Comparison of ENCODE assay signal across 20 cellular contexts in the genomic region with DNA sequence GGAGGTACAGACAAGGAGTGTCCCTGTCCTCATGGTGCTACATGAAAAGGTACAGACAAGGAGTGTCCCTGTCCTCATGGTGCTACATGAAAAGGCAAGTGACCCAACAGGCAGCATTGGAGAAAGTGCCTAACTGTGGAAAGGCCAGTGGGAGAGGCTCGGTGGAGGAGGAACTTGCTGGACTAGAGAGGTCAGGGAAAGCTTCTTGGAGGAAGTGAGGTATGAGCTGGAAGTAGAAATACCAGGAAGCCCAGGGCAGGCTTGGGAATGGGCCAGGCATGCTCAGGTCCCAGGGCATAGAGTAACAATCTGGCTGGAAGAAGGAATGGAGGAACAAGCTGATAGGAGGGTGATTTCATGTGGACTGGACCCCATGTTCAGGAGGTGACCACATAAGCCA. TPM values are rescaled to one million over a fixed set of nuclear protein-coding genes. Genes with fewer than 3 reads are reported as not detected.
DNase-seq lines count a peak whose midpoint lies in the region; ATAC-seq, FAIRE-seq and TF ChIP-seq lines count a peak whose summit lies in the region.
"Had no signal": no experiment of that assay in that cellular context is flagged by ENCODE, and none has a peak within 500 bp of the region (broad histone marks: within the 10 kb centered on the region; RNA-seq: fewer than 3 reads in every experiment).

No MANE protein-coding gene starts in this region.

- no peaks in the 10 kb centered on the region for H3K36me3 Mint-ChIP-seq in activated CD4-positive, alpha-beta T cell treated with anti-CD3 and anti-CD28 coated beads, Interleukin-2, amount 10 ng/mL, durations not matched to agents 7 days and 5 days (ENCODE audit: low read depth)
- no peaks in the 10 kb centered on the region for H3K36me3 Mint-ChIP-seq in T-cell
- H3K36me3 Mint-ChIP-seq: brain had no signal

- TF ChIP-seq POLR2A in H1 (IDR thresholded peaks at IDR 0.05; ENCODE audit: control extremely low read depth in 1 of 2, low read depth in 2 of 2, low read length in 2 of 2) = no peak
- no peak for TF ChIP-seq POLR2A in stomach (IDR thresholded peaks at IDR 0.05)

- WGBS in H1 (ENCODE audit: extremely low coverage in 1 of 2, insufficient coverage in 1 of 2, insufficient read length in 1 of 2, insufficient replicate concordance in 2 of 2, low coverage in 1 of 2, low lambda C conversion rate in 2 of 2, missing lambda C conversion rate in 1 of 2), 2 experiments = 100% methylated on average over 1 of the region's 1 CpG; no CpG with 5 or more reads in 1 of the 2 experiments
- WGBS in stomach, 5 donors = 22 to 76% (median 47%) methylated on average over 1 of the region's 1 CpG

- H2BK20ac ChIP-seq in H1 (ENCODE audit: low read length) = no peak overlapping the region

- H4K5ac ChIP-seq in H1 (ENCODE audit: insufficient read length, low read depth, low read length) = no peak overlapping the region

- DNase-seq in activated CD4-positive, alpha-beta T cell treated with anti-CD3 and anti-CD28 coated beads, Interleukin-2, amount 10 ng/mL, durations not matched to agents 7 days and 5 days = no peak
- no peak for DNase-seq in activated CD4-positive, alpha-beta T cell treated with anti-CD3 and anti-CD28 coated beads, Interleukin-2, amount 50 U/mL, for 4 hours
- no peak for DNase-seq in T-cell
- DNase-seq in H1 (ENCODE audit: low read depth in 1 of 2, low spot score in 2 of 2) = no peak
- DNase-seq in stomach = peak; percentile 28
- no peak for DNase-seq in Kasumi-1 (lab: John Stamatoyannopoulos, UW)
- DNase-seq in NCI-H1417 (lab: John Stamatoyannopoulos, UW) = no peak
- DNase-seq: activated naive CD4-positive, alpha-beta T cell treated with anti-CD3 and anti-CD28 coated beads, Interleukin-2, amount 50 U/mL, for 16 hours; DMS79 treated with DMSO at 0.1 percent for 48 hours had no signal

- H3K4me1 Mint-ChIP-seq in activated CD4-positive, alpha-beta T cell treated with anti-CD3 and anti-CD28 coated beads, Interleukin-2, amount 10 ng/mL, durations not matched to agents 7 days and 5 days = peaks cover 65% of the 10 kb centered on the region
- peaks cover 67 to 80% (median 71%) of the 10 kb centered on the region in 3 donors for H3K4me1 Mint-ChIP-seq in T-cell

- TF ChIP-seq CTCF in H1 (IDR thresholded peaks at IDR 0.05; ENCODE audit: control extremely low read depth in 1 of 3, insufficient read depth in 1 of 3, low read depth in 1 of 3, low read length in 3 of 3) (no peak), stomach (IDR thresholded peaks at IDR 0.05) (no peak)

- POLR2A ChIA-PET in activated CD4-positive, alpha-beta T cell treated with anti-CD3 and anti-CD28 coated beads, Interleukin-2, amount 10 ng/mL, durations not matched to agents 7 days and 5 days (lab: Charles Lee) = interaction anchor here (0.6 kb wide), 2 partner anchors 102 to 367 kb away, joined by 3 to 5 read pairs; no protein-coding TSS in a partner anchor
- POLR2A ChIA-PET in T-cell (lab: Charles Lee) = interaction anchor here in 1 of 2 donors (0.6 kb wide), 3 partner anchors 70 to 882 kb away, joined by 3 to 6 read pairs (median 3); no protein-coding TSS in a partner anchor
- POLR2A ChIA-PET in H1 (lab: Charles Lee; ENCODE audit: partially characterized antibody) = interaction anchor here (0.9 to 1.6 kb wide), 4 partner anchors 27 to 465 kb away, joined by 3 to 4 read pairs (median 4); partner anchors contain the start of genes DYNLT1 and TAGAP

- H3K27me3 ChIP-seq in H1 (replicated peaks in 1 of 4; ENCODE audit: control insufficient read depth in 3 of 4, extremely low read depth in 1 of 4, insufficient read depth in 3 of 4, low read length in 3 of 4) (no peaks in the 10 kb centered on the region), stomach (peaks cover 0 to 3% (median 0%) of the 10 kb centered on the region in 3 donors)
- H3K27me3 ChIP-seq: BLaER1 treated with 17β-estradiol and CSF1 and Interleukin-3, amounts not matched to agents 10 nM and 100 nM had no signal

- no peaks in the 10 kb centered on the region for H3K9me3 Mint-ChIP-seq in activated CD4-positive, alpha-beta T cell treated with anti-CD3 and anti-CD28 coated beads, Interleukin-2, amount 10 ng/mL, durations not matched to agents 7 days and 5 days
- no peaks in the 10 kb centered on the region for H3K9me3 Mint-ChIP-seq in T-cell
- H3K9me3 Mint-ChIP-seq: brain, nephron had no signal

- FAIRE-seq in H1 (lab: Jason Lieb, UNC) = no peak

- no peak overlapping the region for H3K4me3 Mint-ChIP-seq in activated CD4-positive, alpha-beta T cell treated with anti-CD3 and anti-CD28 coated beads, Interleukin-2, amount 10 ng/mL, durations not matched to agents 7 days and 5 days
- no peak overlapping the region for H3K4me3 Mint-ChIP-seq in T-cell
- H3K4me3 Mint-ChIP-seq: brain, nephron had no signal

- H4K8ac ChIP-seq in H1 (ENCODE audit: extremely low read depth, insufficient read depth, low read length) = peak overlapping the region; percentile 75; the same call in 1 of the 2 replicates

- no peak overlapping the region for H3K4me3 ChIP-seq in H1 (ENCODE audit: extremely low read depth in 1 of 4, insufficient read depth in 2 of 4, low read depth in 3 of 4, low read length in 4 of 4)
- no peak overlapping the region for H3K4me3 ChIP-seq in stomach
- H3K4me3 ChIP-seq: BLaER1 treated with 17β-estradiol and CSF1 and Interleukin-3, amounts not matched to agents 10 nM and 100 nM; prostate gland; skin epidermis; tibial artery had no signal

- no peak overlapping the region for H3K9ac ChIP-seq in H1 (replicated peaks in 1 of 4; ENCODE audit: extremely low read depth in 1 of 4, low read depth in 3 of 4, low read length in 3 of 4)
- H3K9ac ChIP-seq: BLaER1 treated with 17β-estradiol and CSF1 and Interleukin-3, amounts not matched to agents 10 nM and 100 nM had no signal

- no peak overlapping the region for H2BK120ac ChIP-seq in H1 (replicated peaks; ENCODE audit: low read depth, low read length)

- no peak overlapping the region for H2BK15ac ChIP-seq in H1 (ENCODE audit: low read length)

- H3K36me3 ChIP-seq in H1 (ENCODE audit: control insufficient read depth in 2 of 4, insufficient read depth in 4 of 4, low read length in 3 of 4) = no peaks in the 10 kb centered on the region
- H3K36me3 ChIP-seq in stomach = no peaks in the 10 kb centered on the region
- H3K36me3 ChIP-seq: BLaER1 treated with 17β-estradiol and CSF1 and Interleukin-3, amounts not matched to agents 10 nM and 100 nM; prostate gland; tibial artery had no signal

- no peak overlapping the region for H3K4me2 ChIP-seq in H1 (ENCODE audit: insufficient read depth in 1 of 2, low read depth in 2 of 2, low read length in 2 of 2)

- no peak overlapping the region for H3K23ac ChIP-seq in H1 (ENCODE audit: insufficient read length)

- H3K4me1 ChIP-seq in H1 (replicated peaks in 1 of 4; ENCODE audit: control insufficient read depth in 3 of 4, insufficient read depth in 4 of 4, low read length in 3 of 4) (peaks cover 0 to 3% (median under 1%) of the 10 kb centered on the region in 4 experiments; a peak in 2 of 7 replicates), stomach (peaks cover 12 to 48% (median 33%) of the 10 kb centered on the region in 4 donors)
- H3K4me1 ChIP-seq: prostate gland had no signal

- no peaks in the 10 kb centered on the region for H3K23me2 ChIP-seq in H1 (ENCODE audit: low read depth, low read length)

- H2BK5ac ChIP-seq in H1 (ENCODE audit: low read depth, low read length) = no peak overlapping the region

- no peak overlapping the region for H3K18ac ChIP-seq in H1 (ENCODE audit: extremely low read depth, low read length)

- H3K56ac ChIP-seq in H1 (replicated peaks; ENCODE audit: insufficient read length, low read depth, low read length) = no peak overlapping the region

- intact Hi-C loops in stomach (cut with DNase I; ENCODE audit: low total_unique reads) = loop anchor here (10.0 kb wide), 1 partner anchor 65 kb away; the partner anchor contains the start of gene TAGAP

- no peak overlapping the region for H3K14ac ChIP-seq in H1 (ENCODE audit: insufficient read length)

- no peak overlapping the region for H3K27ac ChIP-seq in H1 (ENCODE audit: low read depth, low read length)
- no peak overlapping the region for H3K27ac ChIP-seq in stomach
- H3K27ac ChIP-seq: 22Rv1; BLaER1 treated with 17β-estradiol and CSF1 and Interleukin-3, amounts not matched to agents 10 nM and 100 nM; prostate gland; tibial artery had no signal

- no peak overlapping the region for H2AK5ac ChIP-seq in H1 (ENCODE audit: low read depth, low read length)

- peak overlapping the region; percentile 14 for H3K27ac Mint-ChIP-seq in activated CD4-positive, alpha-beta T cell treated with anti-CD3 and anti-CD28 coated beads, Interleukin-2, amount 10 ng/mL, durations not matched to agents 7 days and 5 days
- peak overlapping the region; percentile 91 to 92 for H3K27ac Mint-ChIP-seq in T-cell
- H3K27ac Mint-ChIP-seq: nephron had no signal

- H3K9me3 ChIP-seq in H1 (ENCODE audit: insufficient read depth in 2 of 2, low read depth in 1 of 2, low read length in 1 of 2) (no peaks in the 10 kb centered on the region), stomach (no peaks in the 10 kb centered on the region)
- H3K9me3 ChIP-seq: BLaER1 treated with 17β-estradiol and CSF1 and Interleukin-3, amounts not matched to agents 10 nM and 100 nM; prostate gland; tibial artery had no signal

- no peaks in the 10 kb centered on the region for H3K27me3 Mint-ChIP-seq in activated CD4-positive, alpha-beta T cell treated with anti-CD3 and anti-CD28 coated beads, Interleukin-2, amount 10 ng/mL, durations not matched to agents 7 days and 5 days
- no peaks in the 10 kb centered on the region for H3K27me3 Mint-ChIP-seq in T-cell

- no peaks in the 10 kb centered on the region for H3K79me2 ChIP-seq in H1 (ENCODE audit: control insufficient read depth in 1 of 2, insufficient read depth in 2 of 2, low read length in 2 of 2)

- peak overlapping the region; percentile 99; the same call in 1 of the 2 replicates for H2AFZ ChIP-seq in H1 (ENCODE audit: low read length)

- no peak for ATAC-seq in T-cell (replicated peaks in 1 of 4)
- ATAC-seq in HG02884 (IDR thresholded peaks at IDR 0.05; ENCODE audit: unreplicated experiment) = no peak
- ATAC-seq: Right ventricle myocardium inferior had no signal

- no peak overlapping the region for H3K4ac ChIP-seq in H1 (replicated peaks; ENCODE audit: insufficient read length, low read depth, low read length)

- no peak overlapping the region for H4K91ac ChIP-seq in H1 (replicated peaks; ENCODE audit: insufficient read length, low read length)

- CTCF ChIA-PET in activated CD4-positive, alpha-beta T cell treated with anti-CD3 and anti-CD28 coated beads, Interleukin-2, amount 10 ng/mL, durations not matched to agents 7 days and 5 days (lab: Charles Lee) = interaction anchor here (0.8 to 9.9 kb wide), 18 partner anchors 10 to 136 kb away, joined by 3 to 130 read pairs (median 6); partner anchors contain the start of genes RSPH3 and TAGAP
- CTCF ChIA-PET in T-cell (lab: Charles Lee) = interaction anchor here (0.7 to 5.6 kb wide), 14 partner anchors 25 to 136 kb away, joined by 3 to 101 read pairs (median 5); partner anchors contain the start of gene TAGAP (in 1 of the 2)
- CTCF ChIA-PET in H1 (lab: Charles Lee; ENCODE audit: partially characterized antibody) = interaction anchor here (0.6 to 6.0 kb wide), 36 partner anchors 8 to 1674 kb away, joined by 3 to 39 read pairs (median 5); partner anchors contain the start of genes RSPH3 and TAGAP

- TF ChIP-seq RAD21 in H1 (IDR thresholded peaks at IDR 0.05 in 1 of 2, conservative IDR thresholded peaks at IDR 0.05 in 1 of 2; ENCODE audit: low read depth in 2 of 2, low read length in 2 of 2) = no peak

- H4K20me1 ChIP-seq in H1 (replicated peaks in 1 of 2; ENCODE audit: control insufficient read depth in 1 of 2, insufficient read depth in 2 of 2, low read length in 2 of 2) = no peaks in the 10 kb centered on the region
- H4K20me1 ChIP-seq: BLaER1 treated with 17β-estradiol and CSF1 and Interleukin-3, amounts not matched to agents 10 nM and 100 nM had no signal

- no peak overlapping the region for H2BK12ac ChIP-seq in H1 (ENCODE audit: low read depth, low read length)

- H3K79me1 ChIP-seq in H1 (ENCODE audit: low read depth, low read length) = no peaks in the 10 kb centered on the region

- TF ChIP-seq EP300 in H1 (IDR thresholded peaks at IDR 0.05; ENCODE audit: borderline replicate concordance in 1 of 2, low read depth in 2 of 2, low read length in 2 of 2) = no peak
- no peak for TF ChIP-seq EP300 in stomach (IDR thresholded peaks at IDR 0.05)

RNA-seq across cellular contexts. Expression of gene FNDC1, which starts 59.8 kb away (rescaled TPM):
- not detected for total RNA-seq in activated CD4-positive, alpha-beta T cell treated with anti-CD3 and anti-CD28 coated beads, Interleukin-2, amount 10 ng/mL, durations not matched to agents 7 days and 5 days
- under 1 TPM in 1 of 5 donors, not detected in 4; 0.03 TPM for total RNA-seq in T-cell
- total RNA-seq in H1 (2021; fragmentation: NEBNext Ultra II Directional; extraction: Animal tissue kit (Norgen Biotek cat#: 25700)) = 0.30 and 0.42 TPM in 2 replicates
- polyA plus RNA-seq in H1 (2011; rRNA removed) = 0.06 and 0.14 TPM in 2 replicates
- polyA plus RNA-seq in H1 (2011; cell fraction: cytosol; rRNA removed) = 0.04 TPM
- 0.13 TPM for polyA plus RNA-seq in H1 (2011; cell fraction: nucleus; rRNA removed)
- 0.09 to 0.24 TPM (median 0.11 TPM) in 4 replicates for polyA plus RNA-seq in H1 (2012, experiment 1 of 2)
- polyA plus RNA-seq in H1 (2012, experiment 2 of 2) = 0.05 TPM
- 0.55 TPM for polyA plus RNA-seq in H1 (2013, experiment 1 of 2)
- 0.39 TPM for polyA plus RNA-seq in H1 (2013, experiment 2 of 2)
- 0.07 and 0.16 TPM in 2 replicates for polyA minus RNA-seq in H1 (2011; rRNA and poly(A)+ RNA removed)
- polyA minus RNA-seq in H1 (2011; cell fraction: cytosol; rRNA and poly(A)+ RNA removed) = not detected
- 0.10 TPM for polyA minus RNA-seq in H1 (2011; cell fraction: nucleus; rRNA and poly(A)+ RNA removed)
- 10 to 100 TPM in 1 of 5 donors, 1 to 10 TPM in 1, under 1 TPM in 1, not detected in 2; 0.43 to 11.0 (median 4.0) TPM for total RNA-seq in stomach
- under 1 TPM in 2 of 3 donors, not detected in 1; 0.06 to 0.10 TPM for polyA plus RNA-seq in stomach
- total RNA-seq: dermis blood vessel endothelial cell, HT-29 had no signal
